In the genomic region with DNA sequence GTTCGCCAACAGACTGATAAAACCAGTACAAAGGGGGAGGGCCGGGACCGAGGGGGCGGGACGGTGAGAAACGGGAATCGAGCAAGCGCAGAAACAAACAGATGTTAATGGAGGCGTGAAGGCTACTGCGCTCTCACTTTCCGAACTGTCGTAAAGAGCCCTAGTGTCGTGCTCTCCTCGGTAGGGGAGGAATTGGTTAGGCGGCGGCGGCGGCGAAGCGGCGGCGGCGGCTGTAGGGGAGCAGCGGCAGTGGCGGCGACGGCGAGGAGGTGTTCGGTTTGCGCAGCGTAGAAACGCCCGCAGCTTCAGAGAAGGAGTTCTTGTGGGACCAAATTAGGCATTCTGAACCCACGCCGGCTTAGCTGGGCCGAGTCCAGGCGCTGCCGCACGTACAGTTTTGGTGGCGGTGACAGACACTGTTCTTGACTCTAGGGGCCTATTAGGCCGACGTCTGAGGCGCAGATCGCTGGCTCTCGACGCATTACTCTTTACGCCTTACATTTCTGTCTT, we compare ENCODE assay signal across 8 cellular contexts. TPM values are rescaled to one million over a fixed set of nuclear protein-coding genes. Genes with fewer than 3 reads are reported as not detected.
DNase-seq lines count a peak whose midpoint lies in the region; ATAC-seq, FAIRE-seq and TF ChIP-seq lines count a peak whose summit lies in the region.

A gene (plus strand): TSS at position 163 of the 510 bp plus-strand sequence. CDS start 43,160 bp downstream, outside the sequence.

- peak; percentile 81 for ATAC-seq in HG02840 (IDR thresholded peaks at IDR 0.05; ENCODE audit: low FRiP score, unreplicated experiment)
- ATAC-seq in left cardiac atrium: peak; percentile 98
- peak; percentile 99 for ATAC-seq in upper lobe of right lung

- peak within 1 kb of the TSS; percentile 89 for H3K4me3 ChIP-seq in upper lobe of right lung

- peak; percentile 81 for DNase-seq in GM12891 (ENCODE audit: insufficient read length, low spot score)
- peak; percentile 87 for DNase-seq in NCI-H146 treated with DMSO at 0.1 percent for 48 hours (lab: John Stamatoyannopoulos, UW; ENCODE audit: unreplicated experiment)
- DNase-seq in amniotic epithelial cell (ENCODE audit: low read depth): peak; percentile 98
- peak; percentile 91 for DNase-seq in left cardiac atrium
- peak; percentile 95 for DNase-seq in posterior vena cava (ENCODE audit: low spot score)
- peak; percentile 91 for DNase-seq in upper lobe of right lung

- peaks cover 20% of the 10 kb centered on the region for H3K4me1 ChIP-seq in upper lobe of right lung

- no peak for TF ChIP-seq CTCF in upper lobe of right lung (IDR thresholded peaks at IDR 0.05)

- H3K9me3 ChIP-seq in upper lobe of right lung: no peaks in the 10 kb centered on the region

- TF ChIP-seq POLR2A in GM12891 (IDR thresholded peaks at IDR 0.05; ENCODE audit: low read depth, low read length): peak; percentile 25; the same call in 1 of the 2 replicates

- no peaks in the 10 kb centered on the region for H3K27me3 ChIP-seq in upper lobe of right lung

- H3K27ac ChIP-seq in upper lobe of right lung: peak within 1 kb of the TSS; percentile 85

- intact Hi-C loops in T-helper 1 cell treated with Interleukin-12 subunit alpha and Interleukin-12 subunit beta and Interleukin-4 antibody, amounts not matched to agents 30 ng/mL and 1 ng/mL, for 36 hours (cut with micrococcal nuclease): loop anchor here (1.0 to 5.0 kb wide), 10 partner anchors 8 to 1410 kb away; a partner anchor contains a TSS
- intact Hi-C loops in left cardiac atrium (cut with DNase I): loop anchor here in 1 of 2 donors (10.0 kb wide), 1 partner anchor 507 kb away; no protein-coding TSS in a partner anchor
- intact Hi-C loops in posterior vena cava (cut with DNase I): no loop called here
- intact Hi-C loops in upper lobe of right lung (cut with DNase I): no loop called here

- no peaks in the 10 kb centered on the region for H3K36me3 ChIP-seq in upper lobe of right lung

- FAIRE-seq in GM12891 (lab: Jason Lieb, UNC): peak; percentile 91

TF ChIP-seq in GM12891, 5 proteins besides CTCF, POLR2A, EP300 and RAD21:
- TF ChIP-seq POLR2AphosphoS5 (IDR thresholded peaks at IDR 0.05; ENCODE audit: low read depth, low read length) (peak; percentile 51; the same call in 1 of the 2 replicates), TAF1 (IDR thresholded peaks at IDR 0.05; ENCODE audit: low read depth, low read length) (no peak), PAX5 (IDR thresholded peaks at IDR 0.05; ENCODE audit: insufficient read depth, low read length, severe bottlenecking) (no peak), POU2F2 (IDR thresholded peaks at IDR 0.05; ENCODE audit: low read depth, low read length) (peak; percentile 53; the same call in 1 of the 2 replicates), SPI1 (IDR thresholded peaks at IDR 0.05; ENCODE audit: low read depth, low read length) (no peak)

RNA-seq across cellular contexts. Expression of the gene that starts here (rescaled TPM):
- polyA plus RNA-seq in GM12891 (2012; ENCODE audit: low read depth, missing spikeins): 7.7 TPM
- 47.0 and 48.2 TPM in 2 replicates for total RNA-seq in T-helper 1 cell treated with Interleukin-12 subunit alpha and Interleukin-12 subunit beta and Interleukin-4 antibody, amounts not matched to agents 30 ng/mL and 1 ng/mL, for 36 hours
- total RNA-seq in left cardiac atrium (10 to 100 TPM; 16.7 to 24.7 TPM), posterior vena cava (10 to 100 TPM; 24.9 to 30.4 TPM), upper lobe of right lung (35.3 TPM)

Comparison
In these comparisons a context has a peak if more than half of its experiments do, and no peak if none do; other contexts are left out.
1. Peak in every context shown above with its lines: DNase-seq, ATAC-seq, H3K4me3 ChIP-seq and H3K27ac ChIP-seq.